ENCODE assay signal across 11 cellular contexts in genomic region chrX:21725498-21725897, GRCh38. TPM values are rescaled to one million over a fixed set of nuclear protein-coding genes. Genes with fewer than 3 reads are reported as not detected.
DNase-seq lines count a peak whose midpoint lies in the region; ATAC-seq and TF ChIP-seq lines count a peak whose summit lies in the region.
"Had no signal": no experiment of that assay in that cellular context is flagged by ENCODE, and none has a peak within 500 bp of the region (broad histone marks: within the 10 kb centered on the region; RNA-seq: fewer than 3 reads in every experiment).

No MANE protein-coding gene starts in this region.

- POLR2A ChIA-PET in MCF 10A (lab: Yijun Ruan, JAX), result interaction anchor here (0.6 kb wide), 1 partner anchor 630 kb away, joined by 4 read pairs; no protein-coding TSS in a partner anchor

- H3K27ac Mint-ChIP-seq in MCF 10A (ENCODE audit: low read depth, unreplicated experiment) (no peak overlapping the region), neural crest cell (ENCODE audit: unreplicated experiment) (no peak overlapping the region)
- H3K27ac Mint-ChIP-seq: activated CD8-positive, alpha-beta memory T cell treated with anti-CD3 and anti-CD28 coated beads, Interleukin-2, amount 10 ng/mL, durations not matched to agents 7 days and 5 days had no signal

- peak; percentile 30 for DNase-seq in ELF-1 (ENCODE audit: low read depth, low spot score)
- peak; percentile 42 for DNase-seq in NCI-H1436 (lab: John Stamatoyannopoulos, UW)
- peak; percentile 66 for DNase-seq in MCF 10A (ENCODE audit: unreplicated experiment)
- DNase-seq in neural crest cell (ENCODE audit: low read depth, low spot score), result no peak
- no peak for DNase-seq in coronary artery (ENCODE audit: low spot score)
- no peak for DNase-seq in effector CD8-positive, alpha-beta T cell (lab: John Stamatoyannopoulos, UW)
- DNase-seq: activated CD8-positive, alpha-beta memory T cell treated with anti-CD3 and anti-CD28 coated beads, Interleukin-2, amount 10 ng/mL, durations not matched to agents 7 days and 5 days had no signal

- TF ChIP-seq CTCF in MCF 10A (IDR thresholded peaks at IDR 0.05; ENCODE audit: unreplicated experiment) (peak; percentile 21), neural crest cell (conservative IDR thresholded peaks at IDR 0.05) (peak; percentile 79), coronary artery (IDR thresholded peaks at IDR 0.05) (no peak)

- H3K27ac ChIP-seq in coronary artery, result no peak overlapping the region

- H3K9me3 Mint-ChIP-seq in MCF 10A (ENCODE audit: unreplicated experiment) (no peaks in the 10 kb centered on the region), neural crest cell (no peaks in the 10 kb centered on the region)

- CTCF ChIA-PET in MCF 10A (lab: Yijun Ruan, JAX), result interaction anchor here (0.7 to 1.6 kb wide), 13 partner anchors 13 to 1593 kb away, joined by 3 to 15 read pairs (median 4); partner anchors contain the start of gene SMPX

- no peak overlapping the region for H3K4me3 ChIP-seq in coronary artery

- no peak overlapping the region for H3K4me3 Mint-ChIP-seq in MCF 10A (ENCODE audit: unreplicated experiment)
- H3K4me3 Mint-ChIP-seq in neural crest cell, result no peak overlapping the region
- H3K4me3 Mint-ChIP-seq: activated CD8-positive, alpha-beta memory T cell treated with anti-CD3 and anti-CD28 coated beads, Interleukin-2, amount 10 ng/mL, durations not matched to agents 7 days and 5 days had no signal

- ATAC-seq in esophagus mucosa (no peak), HG02798 (IDR thresholded peaks at IDR 0.05; ENCODE audit: poor library complexity, unreplicated experiment) (no peak)
- ATAC-seq: activated CD8-positive, alpha-beta memory T cell treated with anti-CD3 and anti-CD28 coated beads, Interleukin-2, amount 10 ng/mL, durations not matched to agents 7 days and 5 days had no signal

- peaks cover 54% of the 10 kb centered on the region for H3K27me3 Mint-ChIP-seq in MCF 10A (ENCODE audit: insufficient read depth, unreplicated experiment)
- H3K27me3 Mint-ChIP-seq in neural crest cell (ENCODE audit: low read depth), result peaks cover 14% of the 10 kb centered on the region

- H3K36me3 Mint-ChIP-seq in MCF 10A (ENCODE audit: insufficient read depth, unreplicated experiment) (no peaks in the 10 kb centered on the region), neural crest cell (ENCODE audit: low read depth) (no peaks in the 10 kb centered on the region)
- H3K36me3 Mint-ChIP-seq: activated CD8-positive, alpha-beta memory T cell treated with anti-CD3 and anti-CD28 coated beads, Interleukin-2, amount 10 ng/mL, durations not matched to agents 7 days and 5 days had no signal

- BruUV-seq in MCF 10A (replicated peaks; lab: Mats Ljungman, UMichigan), result no TSS peak

- H3K4me1 Mint-ChIP-seq in MCF 10A (ENCODE audit: insufficient read depth, unreplicated experiment), result no peaks in the 10 kb centered on the region
- peaks cover 39% of the 10 kb centered on the region for H3K4me1 Mint-ChIP-seq in neural crest cell
- H3K4me1 Mint-ChIP-seq: activated CD8-positive, alpha-beta memory T cell treated with anti-CD3 and anti-CD28 coated beads, Interleukin-2, amount 10 ng/mL, durations not matched to agents 7 days and 5 days had no signal

- intact Hi-C loops in MCF 10A (cut with micrococcal nuclease), result loop anchor here (1.0 to 2.0 kb wide), 2 partner anchors 245 to 1195 kb away; no protein-coding TSS in a partner anchor

RNA-seq across cellular contexts. Expression of gene SMPX, which starts 32.4 kb away (rescaled TPM):
- total RNA-seq in MCF 10A (2022) (not detected in 2 replicates), neural crest cell (0.51 TPM in 1 of 2 replicates, not detected in the other), esophagus mucosa (not detected)
- total RNA-seq: activated CD8-positive, alpha-beta memory T cell treated with anti-CD3 and anti-CD28 coated beads, Interleukin-2, amount 10 ng/mL, durations not matched to agents 7 days and 5 days; lung microvascular endothelial cell; temporal lobe had no signal

Comparison
In these comparisons a context has a peak if more than half of its experiments do, and no peak if none do; other contexts are left out.
1. DNase-seq: peak in ELF-1 (single experiment), NCI-H1436 (single experiment) and MCF 10A (single experiment); none in neural crest cell (single experiment), coronary artery (single experiment) and effector CD8-positive, alpha-beta T cell (single experiment).